ENCODE assay signal across 8 cellular contexts in genomic region chr11:67260885-67261634, GRCh38. TPM values are rescaled to one million over a fixed set of nuclear protein-coding genes. Genes with fewer than 3 reads are reported as not detected.
A peak's percentile ranks its signal among the peaks of the same experiment; 100 is the strongest.
DNase-seq lines count a peak whose midpoint lies in the region; ATAC-seq and TF ChIP-seq lines count a peak whose summit lies in the region.
"Not testable (repeated sequence)": the region's sequence is repeated elsewhere in the genome, so short reads cannot be mapped to it uniquely, and the experiment has no call there.

No MANE protein-coding gene starts in this region.

- not testable (repeated sequence) for H3K27me3 ChIP-seq in colonic mucosa; muscle layer of colon (ENCODE audit: control insufficient read depth in 1 of 2, insufficient read depth in 2 of 2, low read length in 2 of 2)

- peak overlapping the region; percentile 61 for H3K4me2 ChIP-seq in OCI-LY7 (ENCODE audit: low read length)

- H3K9me3 ChIP-seq in HEK293 (ENCODE audit: control insufficient read depth, insufficient read depth, low read depth, low read length); OCI-LY7 (ENCODE audit: low read length); colonic mucosa; muscle layer of colon (ENCODE audit: low read length): not testable (repeated sequence)

- DNase-seq in AG08396 (ENCODE audit: low spot score) (peak; percentile 90), OCI-LY7 (ENCODE audit: low spot score) (peak; percentile 40), colonic mucosa (peak; percentile 77), left cardiac atrium (peak; percentile 77)
- peak; percentile 86 for DNase-seq in activated CD8-positive, alpha-beta memory T cell treated with anti-CD3 and anti-CD28 coated beads, Interleukin-2, amount 50 U/mL, for 48 hours
- DNase-seq in stimulated activated CD4-positive, alpha-beta T cell treated with anti-CD3 and anti-CD28 coated beads, Interleukin-2, amount 100 ng/mL, for 48 hours = peak; percentile 59 to 60

- H3K36me3 ChIP-seq in HEK293 (ENCODE audit: control insufficient read depth in 2 of 2, insufficient read depth in 1 of 2, low read length in 2 of 2) (peaks cover 0 to 12% of the 10 kb centered on the region in 2 experiments; a peak in 1 of 3 replicates), OCI-LY7 (ENCODE audit: insufficient read depth, low read length) (peaks cover 13% of the 10 kb centered on the region), muscle layer of colon (ENCODE audit: insufficient read depth, low read length) (peaks cover 12% of the 10 kb centered on the region)
- not testable (repeated sequence) for H3K36me3 ChIP-seq in colonic mucosa

- not testable (repeated sequence) for H4K20me1 ChIP-seq in OCI-LY7 (ENCODE audit: insufficient read depth, low read length)

- H3K4me3 ChIP-seq in HEK293 (ENCODE audit: low read depth, low read length) (peak overlapping the region; percentile 29), OCI-LY7 (ENCODE audit: low read depth, low read length, poor library complexity, severe bottlenecking) (peak overlapping the region; percentile 39), colonic mucosa (peak overlapping the region; percentile 19), muscle layer of colon (ENCODE audit: low read depth in 1 of 2, low read length in 2 of 2) (peak overlapping the region; percentile 16 to 41)

- not testable (repeated sequence) for H3K4me1 ChIP-seq in HEK293 (ENCODE audit: control insufficient read depth, insufficient read depth, low read length); colonic mucosa
- peaks cover 40% of the 10 kb centered on the region for H3K4me1 ChIP-seq in OCI-LY7 (ENCODE audit: insufficient read depth, low read length, poor library complexity, severe bottlenecking)
- peaks cover 27% of the 10 kb centered on the region for H3K4me1 ChIP-seq in muscle layer of colon (ENCODE audit: insufficient read depth, low read length)

- peak overlapping the region; percentile 43 to 55 for H3K9ac ChIP-seq in colonic mucosa (ENCODE audit: low read depth in 2 of 2, low read length in 2 of 2)
- not testable (repeated sequence) for H3K9ac ChIP-seq in muscle layer of colon (ENCODE audit: low read length)

- not testable (repeated sequence) for H2AFZ ChIP-seq in OCI-LY7 (ENCODE audit: low read length)

- not testable (repeated sequence) for H3K9me2 ChIP-seq in OCI-LY7 (ENCODE audit: insufficient read depth, low read length)

- not testable (repeated sequence) for TF ChIP-seq CTCF in HEK293 (tag by site-specific recombination; IDR thresholded peaks at IDR 0.05); OCI-LY7 (conservative IDR thresholded peaks at IDR 0.05; ENCODE audit: low read length); colonic mucosa (IDR thresholded peaks at IDR 0.05)

- H3K79me2 ChIP-seq in OCI-LY7 (ENCODE audit: insufficient read depth, low read depth, low read length) = not testable (repeated sequence)

- not testable (repeated sequence) for H3K27ac ChIP-seq in HEK293 (ENCODE audit: extremely low read depth, low read depth, low read length); OCI-LY7 (ENCODE audit: low read depth, low read length, poor library complexity, severe bottlenecking); colonic mucosa; muscle layer of colon (ENCODE audit: low read depth, low read length)

- ATAC-seq in left cardiac atrium = peak; percentile 38 to 57

- intact Hi-C loops in OCI-LY7 (cut with micrococcal nuclease; ENCODE audit: unreplicated experiment); colonic mucosa (cut with DNase I); left cardiac atrium (cut with DNase I): not testable (repeated sequence)

- BruUV-seq in OCI-LY7 (replicated peaks; lab: Mats Ljungman, UMichigan) = not testable (repeated sequence)

- POLR2A ChIA-PET in HEK293 (lab: Yijun Ruan, JAX) = interaction anchor here (0.8 to 2.2 kb wide), 4 partner anchors 21 to 92 kb away, joined by 3 to 8 read pairs (median 6); partner anchors contain the start of genes ANKRD13D and POLD4
- POLR2A ChIA-PET in OCI-LY7 (lab: Charles Lee) = not testable (repeated sequence)

- CTCF ChIA-PET in HEK293 (lab: Yijun Ruan, JAX) (interaction anchor here (0.7 to 4.9 kb wide), 25 partner anchors 9 to 467 kb away, joined by 3 to 104 read pairs (median 5); partner anchors contain the start of genes ANKRD13D, KDM2A and SSH3), OCI-LY7 (lab: Charles Lee; ENCODE audit: unreplicated experiment) (interaction anchor here (0.5 kb wide), 1 partner anchor 38 kb away, joined by 6 read pairs; no protein-coding TSS in a partner anchor)

TF ChIP-seq in HEK293, 187 proteins besides CTCF, POLR2A, EP300 and RAD21:
- TF ChIP-seq ZNF335 (tag by site-specific recombination; conservative IDR thresholded peaks at IDR 0.05) = 0 out of 2 replicates have a peak, but pooled peaks have one; percentile 17

RNA-seq across cellular contexts. Expression of gene GRK2, which starts 5.2 kb away (rescaled TPM):
- 379 and 397 TPM in 2 replicates for total RNA-seq in OCI-LY7 (2014; rRNA removed; shearing (Covaris generic))
- total RNA-seq in OCI-LY7 (2022) (280 and 373 TPM in 2 replicates), colonic mucosa (100 to 1,000 TPM; 108 to 137 TPM), left cardiac atrium (10 to 100 TPM; 51.6 to 52.6 TPM)

RNA-seq across cellular contexts. Expression of gene ANKRD13D, which starts 28.0 kb away (rescaled TPM):
- 101 and 136 TPM in 2 replicates for total RNA-seq in OCI-LY7 (2014; rRNA removed; shearing (Covaris generic))
- total RNA-seq in OCI-LY7 (2022) = 119 and 136 TPM in 2 replicates
- 10 to 100 TPM; 18.8 to 39.5 TPM for total RNA-seq in colonic mucosa
- total RNA-seq in left cardiac atrium = 10 to 100 TPM; 22.1 to 22.6 TPM

RNA-seq across cellular contexts. Expression of gene SSH3, which starts 42.3 kb away (rescaled TPM):
- total RNA-seq in OCI-LY7 (2014; rRNA removed; shearing (Covaris generic)) = 8.4 and 9.2 TPM in 2 replicates
- 18.5 and 22.0 TPM in 2 replicates for total RNA-seq in OCI-LY7 (2022)
- 10 to 100 TPM; 69.7 to 81.7 TPM for total RNA-seq in colonic mucosa
- total RNA-seq in left cardiac atrium = 10 to 100 TPM; 18.1 to 22.2 TPM

Comparison
In these comparisons a context has a peak if more than half of its experiments do, and no peak if none do; other contexts are left out.
1. DNase-seq: peak in every context shown above with its lines; median percentile 90 in AG08396; 86 in activated CD8-positive, alpha-beta memory T cell treated with anti-CD3 and anti-CD28 coated beads, Interleukin-2, amount 50 U/mL, for 48 hours; 77 in colonic mucosa; 77 in left cardiac atrium; 60 in stimulated activated CD4-positive, alpha-beta T cell treated with anti-CD3 and anti-CD28 coated beads, Interleukin-2, amount 100 ng/mL, for 48 hours; 40 in OCI-LY7.